Comparison of ENCODE assay signal across 18 cellular contexts in genomic region chr2:172978053-172978383, GRCh38.
"Had no signal": no experiment of that assay in that cellular context is flagged by ENCODE, and none has a peak within 500 bp of the region (broad histone marks: within the 10 kb centered on the region; RNA-seq: fewer than 3 reads in every experiment).

No MANE protein-coding gene starts in this region.

- DNase-seq: activated CD4-positive, alpha-beta T cell treated with anti-CD3 and anti-CD28 coated beads, Interleukin-2, amount 10 ng/mL, durations not matched to agents 24 days and 14 days; activated CD4-positive, CD25-positive, alpha-beta regulatory T cell; activated gamma-delta T cell treated with Interleukin-2 at 50 U/mL for 16 hours; anterior cingulate cortex; central memory CD4-positive, alpha-beta T cell; effector CD4-positive, alpha-beta T cell; head of caudate nucleus; occipital lobe; T-helper 1 cell; T-helper 9 cell had no signal

- H3K27me3 ChIP-seq: gastrocnemius medialis had no signal

- ATAC-seq: esophagus mucosa had no signal

- H3K36me3 Mint-ChIP-seq: brain; mesothelial cell of epicardium; natural killer cell treated with Interleukin-12 subunit alpha and Interleukin-12 subunit beta and Interleukin-15 and Interleukin-18, amount 100 ng/mL, for 72 hours had no signal

- H3K9me3 Mint-ChIP-seq: activated CD4-positive, alpha-beta T cell treated with anti-CD3 and anti-CD28 coated beads, Interleukin-2, amount 10 ng/mL, durations not matched to agents 24 days and 14 days; activated T-helper 1 cell treated with anti-CD3 and anti-CD28 coated beads, Interleukin-12 subunit alpha, Interleukin-12 subunit beta, Interleukin-2, Interleukin-4 antibody, amounts not matched to agents 30 ng/mL and 10 ng/mL and 1 ng/mL, durations not matched to agents 14 hours and 24 hours and 36 hours; brain; mesothelial cell of epicardium; natural killer cell treated with Interleukin-12 subunit alpha and Interleukin-12 subunit beta and Interleukin-15 and Interleukin-18, amount 100 ng/mL, for 72 hours had no signal

- H3K27ac Mint-ChIP-seq: activated CD4-positive, alpha-beta T cell treated with anti-CD3 and anti-CD28 coated beads, Interleukin-2, amount 10 ng/mL, durations not matched to agents 24 days and 14 days; activated T-helper 1 cell treated with anti-CD3 and anti-CD28 coated beads, Interleukin-12 subunit alpha, Interleukin-12 subunit beta, Interleukin-2, Interleukin-4 antibody, amounts not matched to agents 30 ng/mL and 10 ng/mL and 1 ng/mL, durations not matched to agents 14 hours and 24 hours and 36 hours; brain; natural killer cell treated with Interleukin-12 subunit alpha and Interleukin-12 subunit beta and Interleukin-15 and Interleukin-18, amount 100 ng/mL, for 72 hours; progenitor cell of endocrine pancreas had no signal

- H3K4me3 ChIP-seq: gastrocnemius medialis, thoracic aorta had no signal

- H3K4me3 Mint-ChIP-seq: activated CD4-positive, alpha-beta T cell treated with anti-CD3 and anti-CD28 coated beads, Interleukin-2, amount 10 ng/mL, durations not matched to agents 24 days and 14 days; activated T-helper 1 cell treated with anti-CD3 and anti-CD28 coated beads, Interleukin-12 subunit alpha, Interleukin-12 subunit beta, Interleukin-2, Interleukin-4 antibody, amounts not matched to agents 30 ng/mL and 10 ng/mL and 1 ng/mL, durations not matched to agents 14 hours and 24 hours and 36 hours; brain; mesothelial cell of epicardium; natural killer cell treated with Interleukin-12 subunit alpha and Interleukin-12 subunit beta and Interleukin-15 and Interleukin-18, amount 100 ng/mL, for 72 hours had no signal

- H3K36me3 ChIP-seq: gastrocnemius medialis, thoracic aorta had no signal

- H3K27ac ChIP-seq: gastrocnemius medialis, thoracic aorta had no signal

- H3K9me3 ChIP-seq: gastrocnemius medialis, thoracic aorta had no signal
